Comparison of ENCODE assay signal across 8 cellular contexts in genomic region chrX:154762529-154763296, GRCh38. TPM values are rescaled to one million over a fixed set of nuclear protein-coding genes. Genes with fewer than 3 reads are reported as not detected.
A peak's percentile ranks its signal among the peaks of the same experiment; 100 is the strongest.
DNase-seq lines count a peak whose midpoint lies in the region; ATAC-seq and TF ChIP-seq lines count a peak whose summit lies in the region.

DKC1 (plus strand) TSS chrX:154762864; CDS start chrX:154762966, 102 bp downstream.

- TF ChIP-seq CTCF in kidney epithelial cell (IDR thresholded peaks at IDR 0.05; ENCODE audit: insufficient read depth, low read length, poor library complexity, severe bottlenecking), result no peak

- H3K4me3 ChIP-seq in kidney epithelial cell (ENCODE audit: low read depth, low read length), result peak within 1 kb of the TSS; percentile 62

- DNase-seq in AG20443 (ENCODE audit: low spot score) (peak; percentile 95), NCI-H446 treated with DMSO at 0.1 percent for 48 hours (lab: John Stamatoyannopoulos, UW) (peak; percentile 90), cerebellar nuclear complex (lab: John Stamatoyannopoulos, UW) (peak; percentile 20 to 77), kidney epithelial cell (ENCODE audit: low read depth) (peak; percentile 73)
- peak; percentile 92 for DNase-seq in activated CD4-positive, CD25-positive, alpha-beta regulatory T cell treated with anti-CD3 and anti-CD28 coated beads, Interleukin-2, amount 50 U/mL, for 72 hours
- DNase-seq in stimulated activated CD4-positive, alpha-beta T cell treated with anti-CD3 and anti-CD28 coated beads, Interleukin-15, amount 100 ng/mL, for 48 hours (ENCODE audit: low read depth in 2 of 2), result peak; percentile 91 to 93

- H3K27me3 ChIP-seq in kidney epithelial cell (ENCODE audit: control insufficient read depth, insufficient read depth, low read length), result no peaks in the 10 kb centered on the region

- H3K36me3 ChIP-seq in kidney epithelial cell (ENCODE audit: control insufficient read depth, insufficient read depth, low read length), result no peaks in the 10 kb centered on the region

- ATAC-seq in GM19035 (IDR thresholded peaks at IDR 0.05; ENCODE audit: unreplicated experiment), result peak; percentile 85
- ATAC-seq in HG03354 (IDR thresholded peaks at IDR 0.05; ENCODE audit: poor library complexity, severe bottlenecking, unreplicated experiment), result peak; percentile 88

RNA-seq across cellular contexts. Expression of gene DKC1, which starts in this region (rescaled TPM):
- 32.3 and 43.8 TPM in 2 replicates for total RNA-seq in kidney epithelial cell

Comparison
In these comparisons a context has a peak if more than half of its experiments do, and no peak if none do; other contexts are left out.
1. Peak in every context shown above with its lines: DNase-seq, ATAC-seq and H3K4me3 ChIP-seq.